9 cellular contexts compared by ENCODE assay signal in the genomic region with DNA sequence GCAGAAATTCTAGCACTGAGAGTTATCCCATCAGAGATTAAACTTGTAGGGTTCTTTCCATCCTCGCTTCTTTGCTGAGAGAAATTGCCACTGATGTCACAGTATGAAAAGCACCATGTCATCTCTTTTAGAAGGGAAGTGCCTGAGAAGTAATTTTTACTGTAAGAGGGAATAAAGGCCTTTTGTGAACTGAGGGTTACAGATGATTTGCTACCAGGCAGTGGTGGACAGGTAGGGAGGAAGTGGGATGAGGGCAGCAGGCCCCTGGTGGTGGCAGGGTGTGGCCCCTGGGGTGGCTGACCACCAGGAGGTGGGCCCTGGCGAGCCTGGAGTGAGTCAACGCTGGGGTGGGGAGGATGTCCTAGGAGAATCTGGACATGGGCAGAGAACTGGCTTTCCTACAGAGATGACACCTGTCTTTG. TPM values are rescaled to one million over a fixed set of nuclear protein-coding genes. Genes with fewer than 3 reads are reported as not detected.
DNase-seq lines count a peak whose midpoint lies in the region; ATAC-seq and TF ChIP-seq lines count a peak whose summit lies in the region.
"Had no signal": no experiment of that assay in that cellular context is flagged by ENCODE, and none has a peak within 500 bp of the region (broad histone marks: within the 10 kb centered on the region; RNA-seq: fewer than 3 reads in every experiment).

No MANE protein-coding gene starts in this region.

- H3K4me3 Mint-ChIP-seq in HFFc6: peak overlapping the region; percentile 72; the same call in 1 of the 2 replicates

- no peak for DNase-seq in HFFc6
- DNase-seq in SJCRH30: peak in 1 of 2 experiments; percentile 50
- no peak for DNase-seq in esophagus squamous epithelium (lab: John Stamatoyannopoulos, UW)
- no peak for DNase-seq in sciatic nerve (ENCODE audit: low spot score)
- DNase-seq in BE2C: no peak
- DNase-seq in DMS114 treated with DMSO at 0.1 percent for 48 hours (lab: John Stamatoyannopoulos, UW; ENCODE audit: unreplicated experiment): no peak
- DNase-seq in NCI-H524 treated with DMSO at 0.1 percent for 48 hours (lab: John Stamatoyannopoulos, UW): no peak
- DNase-seq: NCI-H82 had no signal

- H3K27me3 ChIP-seq in SJCRH30: no peaks in the 10 kb centered on the region
- H3K27me3 ChIP-seq in esophagus squamous epithelium: no peaks in the 10 kb centered on the region
- H3K27me3 ChIP-seq in BE2C: no peaks in the 10 kb centered on the region

- H3K4me1 Mint-ChIP-seq in HFFc6 (ENCODE audit: low read depth): peaks cover 12% of the 10 kb centered on the region

- H3K36me3 ChIP-seq in SJCRH30 (no peaks in the 10 kb centered on the region), esophagus squamous epithelium (no peaks in the 10 kb centered on the region), BE2C (no peaks in the 10 kb centered on the region)

- WGBS in esophagus squamous epithelium, 2 donors: 60 to 73% methylated on average over 3 of the region's 3 CpGs

- no peak overlapping the region for H3K4me3 ChIP-seq in SJCRH30
- H3K4me3 ChIP-seq in esophagus squamous epithelium: peak overlapping the region in 1 of 4 donors; percentile 34
- no peak overlapping the region for H3K4me3 ChIP-seq in BE2C (ENCODE audit: low read depth, low read length)

- peak overlapping the region; percentile 84 for H3K27ac Mint-ChIP-seq in HFFc6

- TF ChIP-seq CTCF in HFFc6 (IDR thresholded peaks at IDR 0.05) (no peak), esophagus squamous epithelium (IDR thresholded peaks at IDR 0.05) (no peak), BE2C (IDR thresholded peaks at IDR 0.05; ENCODE audit: low read depth, low read length) (no peak)

- H3K4me1 ChIP-seq in SJCRH30 (peaks cover 28% of the 10 kb centered on the region), esophagus squamous epithelium (peaks cover 0 to 23% (median 7%) of the 10 kb centered on the region in 3 donors), BE2C (no peaks in the 10 kb centered on the region)

- intact Hi-C loops in esophagus squamous epithelium (cut with DNase I): no loop called here
- intact Hi-C loops in sciatic nerve (cut with DNase I): no loop called here

- H3K9me3 ChIP-seq in SJCRH30 (replicated peaks) (peaks cover 14% of the 10 kb centered on the region), esophagus squamous epithelium (peaks cover 0 to 17% (median 16%) of the 10 kb centered on the region in 3 donors), BE2C (no peaks in the 10 kb centered on the region)

- ATAC-seq in sciatic nerve (peak; percentile 67), HG02571 (IDR thresholded peaks at IDR 0.05; ENCODE audit: unreplicated experiment) (no peak)

- peaks cover 26% of the 10 kb centered on the region for H3K9me3 Mint-ChIP-seq in HFFc6

- H3K27me3 Mint-ChIP-seq in HFFc6 (ENCODE audit: insufficient read depth): peaks cover 5% of the 10 kb centered on the region

- peaks cover 17% of the 10 kb centered on the region for H3K36me3 Mint-ChIP-seq in HFFc6 (ENCODE audit: low read depth)

- peak overlapping the region; percentile 94 for H3K27ac ChIP-seq in SJCRH30
- peak overlapping the region; percentile 16 to 74 (median 41) for H3K27ac ChIP-seq in esophagus squamous epithelium

- TF ChIP-seq POLR2A in esophagus squamous epithelium (IDR thresholded peaks at IDR 0.05): no peak

RNA-seq across cellular contexts. Expression of a gene that starts 6.4 kb away (rescaled TPM):
- 1 to 10 TPM in 4 of 6 experiments, under 1 TPM in 2; 0.61 to 2.5 (median 1.5) TPM for total RNA-seq in HFFc6 (2021; fragmentation: NEBNext Ultra II Directional; extraction: Animal tissue kit (Norgen Biotek cat#: 25700))
- 1.9 and 2.1 TPM in 2 replicates for total RNA-seq in SJCRH30 (2014; rRNA removed; shearing (Covaris generic))
- 1 to 10 TPM in 3 of 4 donors, under 1 TPM in 1; 0.79 to 8.1 (median 1.8) TPM for total RNA-seq in esophagus squamous epithelium
- total RNA-seq in sciatic nerve: 13.5 TPM
- not detected for polyA plus RNA-seq in BE2C (2012; ENCODE audit: insufficient read depth, insufficient read length, low read depth)

RNA-seq across cellular contexts. Expression of a gene that starts 51.9 kb away (rescaled TPM):
- under 1 TPM in 1 of 6 experiments, not detected in 5; 0.02 TPM for total RNA-seq in HFFc6 (2021; fragmentation: NEBNext Ultra II Directional; extraction: Animal tissue kit (Norgen Biotek cat#: 25700))
- 0.49 and 0.68 TPM in 2 replicates for total RNA-seq in SJCRH30 (2014; rRNA removed; shearing (Covaris generic))
- 10 to 100 TPM in 3 of 4 donors, 1 to 10 TPM in 1; 9.4 to 71.4 (median 34.3) TPM for total RNA-seq in esophagus squamous epithelium
- total RNA-seq in sciatic nerve: 351 TPM
- polyA plus RNA-seq in BE2C (2012; ENCODE audit: insufficient read depth, insufficient read length, low read depth): 1.0 TPM

RNA-seq across cellular contexts. Expression of a gene that starts 54.3 kb away (rescaled TPM):
- total RNA-seq in HFFc6 (2021; fragmentation: NEBNext Ultra II Directional; extraction: Animal tissue kit (Norgen Biotek cat#: 25700)): 10 to 100 TPM in 1 of 6 experiments, 1 to 10 TPM in 5; 6.5 to 11.8 (median 7.3) TPM
- 14.1 and 18.2 TPM in 2 replicates for total RNA-seq in SJCRH30 (2014; rRNA removed; shearing (Covaris generic))
- total RNA-seq in esophagus squamous epithelium (10 to 100 TPM in 1 of 4 donors, 1 to 10 TPM in 3; 3.9 to 12.0 (median 8.2) TPM), sciatic nerve (19.4 TPM)
- polyA plus RNA-seq in BE2C (2012; ENCODE audit: insufficient read depth, insufficient read length, low read depth): 19.5 TPM
